ENCODE assay signal across 17 cellular contexts in genomic region chr5:142871056-142871879, GRCh38.
DNase-seq lines count a peak whose midpoint lies in the region; ATAC-seq, FAIRE-seq and TF ChIP-seq lines count a peak whose summit lies in the region.
"Had no signal": no experiment of that assay in that cellular context is flagged by ENCODE, and none has a peak within 500 bp of the region (broad histone marks: within the 10 kb centered on the region; RNA-seq: fewer than 3 reads in every experiment).

No MANE protein-coding gene starts in this region.

- H3F3A ChIP-seq in PC-9 (ENCODE audit: insufficient read depth, low read depth) = peaks cover 31% of the 10 kb centered on the region

- 0 out of 2 replicates have a peak overlapping the region, but pooled peaks have one; percentile 43 for H3K4me2 ChIP-seq in PC-9

- CTCF ChIA-PET in Calu3 (lab: Charles Lee) (interaction anchor here (0.6 to 3.8 kb wide), 20 partner anchors 9 to 158 kb away, joined by 3 to 42 read pairs (median 5); partner anchors contain the start of gene ARHGAP26), PC-9 (lab: Charles Lee) (no interaction called here)
- CTCF ChIA-PET in activated CD4-positive, alpha-beta T cell treated with anti-CD3 and anti-CD28 coated beads, Interleukin-2, amount 10 ng/mL, durations not matched to agents 7 days and 5 days (lab: Charles Lee) = interaction anchor here (0.5 to 2.6 kb wide), 9 partner anchors 9 to 1315 kb away, joined by 3 to 14 read pairs (median 4); no protein-coding TSS in a partner anchor

- H3K27me3 ChIP-seq in PC-9 (ENCODE audit: insufficient read depth, low read depth) = no peaks in the 10 kb centered on the region
- no peaks in the 10 kb centered on the region for H3K27me3 ChIP-seq in pancreas

- no peaks in the 10 kb centered on the region for H3K9me3 Mint-ChIP-seq in Calu3 (ENCODE audit: low read depth, unreplicated experiment)
- no peaks in the 10 kb centered on the region for H3K9me3 Mint-ChIP-seq in activated CD4-positive, alpha-beta T cell treated with anti-CD3 and anti-CD28 coated beads, Interleukin-2, amount 10 ng/mL, durations not matched to agents 7 days and 5 days
- H3K9me3 Mint-ChIP-seq in activated T-helper 2 cell treated with anti-CD3 and anti-CD28 coated beads, Interferon-gamma antibody, Interleukin-2, Interleukin-4, amounts not matched to agents 10 μg/mL and 5 μg/mL and 100 μg/mL, durations not matched to agents 14 hours and 24 hours and 36 hours = no peaks in the 10 kb centered on the region
- H3K9me3 Mint-ChIP-seq: activated naive CD4-positive, alpha-beta T cell treated with anti-CD3 and anti-CD28 coated beads, Interleukin-2, amount 50 U/mL, for 72 hours; central memory CD8-positive, alpha-beta T cell; natural killer cell treated with Interleukin-12 subunit alpha and Interleukin-12 subunit beta and Interleukin-15 and Interleukin-18, amount 100 ng/mL, for 72 hours had no signal

- TF ChIP-seq CTCF in Calu3 (IDR thresholded peaks at IDR 0.05; ENCODE audit: unreplicated experiment) (no peak), PC-9 (conservative IDR thresholded peaks at IDR 0.05) (no peak), pancreas (IDR thresholded peaks at IDR 0.05) (no peak), GM13977 (IDR thresholded peaks at IDR 0.05; ENCODE audit: extremely low read depth, insufficient read depth, missing control alignments) (no peak)

- H3K27ac ChIP-seq in PC-9 (no peak overlapping the region), pancreas (peak overlapping the region; percentile 35 to 81 (median 63))

- WGBS in pancreas, 2 donors = 55 to 65% methylated on average over 11 of the region's 11 CpGs

- H3K9me3 ChIP-seq in PC-9 (ENCODE audit: insufficient read depth, low read depth) (no peaks in the 10 kb centered on the region), pancreas (no peaks in the 10 kb centered on the region)

- DNase-seq in Calu3 (peak; percentile 94), PC-9 (no peak), pancreas (peak; percentile 40 to 85 (median 62)), GM13977 (ENCODE audit: low spot score) (no peak), SW 1271 (lab: John Stamatoyannopoulos, UW) (no peak)
- DNase-seq in activated CD4-positive, alpha-beta T cell treated with anti-CD3 and anti-CD28 coated beads, Interleukin-2, amount 10 ng/mL, durations not matched to agents 7 days and 5 days = no peak
- no peak for DNase-seq in activated T-helper 2 cell treated with anti-CD3 and anti-CD28 coated beads, Interferon-gamma antibody, Interleukin-2, Interleukin-4, amounts not matched to agents 10 μg/mL and 5 μg/mL and 100 μg/mL, durations not matched to agents 14 hours and 24 hours and 36 hours (ENCODE audit: low spot score)
- DNase-seq: COR-L47; kidney glomerular epithelial cell; retina; stimulated activated CD4-positive, alpha-beta T cell treated with anti-CD3 and anti-CD28 coated beads, Interleukin-1b, Interleukin-23, amount 100 ng/mL, for 48 hours had no signal

- H3K27ac Mint-ChIP-seq in Calu3 (ENCODE audit: unreplicated experiment) = peak overlapping the region; percentile 98
- H3K27ac Mint-ChIP-seq in activated CD4-positive, alpha-beta T cell treated with anti-CD3 and anti-CD28 coated beads, Interleukin-2, amount 10 ng/mL, durations not matched to agents 7 days and 5 days = no peak overlapping the region
- H3K27ac Mint-ChIP-seq in activated T-helper 2 cell treated with anti-CD3 and anti-CD28 coated beads, Interferon-gamma antibody, Interleukin-2, Interleukin-4, amounts not matched to agents 10 μg/mL and 5 μg/mL and 100 μg/mL, durations not matched to agents 14 hours and 24 hours and 36 hours = no peak overlapping the region

- H3K4me1 Mint-ChIP-seq in Calu3 (ENCODE audit: low read depth, unreplicated experiment) = peaks cover 93% of the 10 kb centered on the region
- H3K4me1 Mint-ChIP-seq in activated CD4-positive, alpha-beta T cell treated with anti-CD3 and anti-CD28 coated beads, Interleukin-2, amount 10 ng/mL, durations not matched to agents 7 days and 5 days = peaks cover 10% of the 10 kb centered on the region
- H3K4me1 Mint-ChIP-seq in activated T-helper 2 cell treated with anti-CD3 and anti-CD28 coated beads, Interferon-gamma antibody, Interleukin-2, Interleukin-4, amounts not matched to agents 10 μg/mL and 5 μg/mL and 100 μg/mL, durations not matched to agents 14 hours and 24 hours and 36 hours (ENCODE audit: low read depth) = peaks cover 19% of the 10 kb centered on the region

- H3K4me3 ChIP-seq in PC-9 (no peak overlapping the region), pancreas (no peak overlapping the region)

- in situ Hi-C loops in GM13977 (cut with MboI; ENCODE audit: low pct_unique_long_range_greater_than_20kb, low sequenced_read_pairs, unreplicated experiment) = loop anchor here (25.0 kb wide), 1 partner anchor 134 kb away; no protein-coding TSS in a partner anchor

- H2AFZ ChIP-seq in PC-9 = no peak overlapping the region

- H3K79me2 ChIP-seq in PC-9 (ENCODE audit: low read depth) = peaks cover 19% of the 10 kb centered on the region

- BruUV-seq in Calu3 (replicated peaks; lab: Mats Ljungman, UMichigan) = TSS peak; percentile 75
- no TSS peak for BruUV-seq in PC-9 (replicated peaks; lab: Mats Ljungman, UMichigan)

- FAIRE-seq in pancreas (lab: Jason Lieb, UNC) = no peak
- FAIRE-seq: endothelial cell of umbilical vein, GM18507 had no signal

- H3K36me3 Mint-ChIP-seq in Calu3 (ENCODE audit: insufficient read depth, unreplicated experiment) = peaks cover 46% of the 10 kb centered on the region
- H3K36me3 Mint-ChIP-seq in activated CD4-positive, alpha-beta T cell treated with anti-CD3 and anti-CD28 coated beads, Interleukin-2, amount 10 ng/mL, durations not matched to agents 7 days and 5 days (ENCODE audit: low read depth) = no peaks in the 10 kb centered on the region
- no peaks in the 10 kb centered on the region for H3K36me3 Mint-ChIP-seq in activated T-helper 2 cell treated with anti-CD3 and anti-CD28 coated beads, Interferon-gamma antibody, Interleukin-2, Interleukin-4, amounts not matched to agents 10 μg/mL and 5 μg/mL and 100 μg/mL, durations not matched to agents 14 hours and 24 hours and 36 hours (ENCODE audit: low read depth)
- H3K36me3 Mint-ChIP-seq: activated naive CD4-positive, alpha-beta T cell treated with anti-CD3 and anti-CD28 coated beads, Interleukin-2, amount 50 U/mL, for 72 hours; natural killer cell treated with Interleukin-12 subunit alpha and Interleukin-12 subunit beta and Interleukin-15 and Interleukin-18, amount 100 ng/mL, for 72 hours had no signal

- intact Hi-C loops in Calu3 (cut with micrococcal nuclease; ENCODE audit: unreplicated experiment) = loop anchor here (2.0 kb wide), 1 partner anchor 44 kb away; no protein-coding TSS in a partner anchor
- intact Hi-C loops in PC-9 (cut with micrococcal nuclease; ENCODE audit: unreplicated experiment) = loop anchor here (10.0 kb wide), 1 partner anchor 126 kb away; no protein-coding TSS in a partner anchor
- intact Hi-C loops in pancreas (cut with DNase I) = loop anchor here in 1 of 3 donors (10.0 kb wide), 1 partner anchor 116 kb away; no protein-coding TSS in a partner anchor
- intact Hi-C loops in activated T-helper 2 cell treated with anti-CD3 and anti-CD28 coated beads, Interferon-gamma antibody, Interleukin-2, Interleukin-4, amounts not matched to agents 10 μg/mL and 5 μg/mL and 100 μg/mL, durations not matched to agents 14 hours and 24 hours and 36 hours (cut with micrococcal nuclease) = no loop called here

- H3K4me1 ChIP-seq in PC-9 (replicated peaks; ENCODE audit: insufficient read depth) (peaks cover 60% of the 10 kb centered on the region), pancreas (peaks cover 34 to 77% (median 71%) of the 10 kb centered on the region in 3 donors)

- POLR2A ChIA-PET in PC-9 (lab: Charles Lee; ENCODE audit: unreplicated experiment) = interaction anchor here (0.5 to 0.6 kb wide), 2 partner anchors 88 to 95 kb away, joined by 4 to 7 read pairs; no protein-coding TSS in a partner anchor
- POLR2A ChIA-PET in activated CD4-positive, alpha-beta T cell treated with anti-CD3 and anti-CD28 coated beads, Interleukin-2, amount 10 ng/mL, durations not matched to agents 7 days and 5 days (lab: Charles Lee) = interaction anchor here (0.6 kb wide), 1 partner anchor 147 kb away, joined by 4 read pairs; no protein-coding TSS in a partner anchor

- H3K4me3 Mint-ChIP-seq in Calu3 (ENCODE audit: low read depth, unreplicated experiment) = peak overlapping the region; percentile 52
- H3K4me3 Mint-ChIP-seq in activated CD4-positive, alpha-beta T cell treated with anti-CD3 and anti-CD28 coated beads, Interleukin-2, amount 10 ng/mL, durations not matched to agents 7 days and 5 days = no peak overlapping the region
- no peak overlapping the region for H3K4me3 Mint-ChIP-seq in activated T-helper 2 cell treated with anti-CD3 and anti-CD28 coated beads, Interferon-gamma antibody, Interleukin-2, Interleukin-4, amounts not matched to agents 10 μg/mL and 5 μg/mL and 100 μg/mL, durations not matched to agents 14 hours and 24 hours and 36 hours (ENCODE audit: low read depth)
- H3K4me3 Mint-ChIP-seq: central memory CD8-positive, alpha-beta T cell; natural killer cell treated with Interleukin-12 subunit alpha and Interleukin-12 subunit beta and Interleukin-15 and Interleukin-18, amount 100 ng/mL, for 72 hours had no signal

- ATAC-seq in esophagus mucosa = peak; percentile 58
- peak; percentile 19 to 64 (median 56) for ATAC-seq in pancreas
- ATAC-seq: activated naive CD4-positive, alpha-beta T cell treated with anti-CD3 and anti-CD28 coated beads, Interleukin-2, amount 50 U/mL, for 72 hours; natural killer cell treated with Interleukin-12 subunit alpha and Interleukin-12 subunit beta and Interleukin-15 and Interleukin-18, amount 100 ng/mL, for 72 hours had no signal

- H4K20me1 ChIP-seq in PC-9 (ENCODE audit: insufficient read depth) = no peaks in the 10 kb centered on the region

- H3K36me3 ChIP-seq in PC-9 (ENCODE audit: low read depth) = no peaks in the 10 kb centered on the region
- H3K36me3 ChIP-seq in pancreas = no peaks in the 10 kb centered on the region

- no peaks in the 10 kb centered on the region for H3K9me2 ChIP-seq in PC-9 (ENCODE audit: insufficient read depth)

- no peaks in the 10 kb centered on the region for H3K27me3 Mint-ChIP-seq in Calu3 (ENCODE audit: unreplicated experiment)
- no peaks in the 10 kb centered on the region for H3K27me3 Mint-ChIP-seq in activated CD4-positive, alpha-beta T cell treated with anti-CD3 and anti-CD28 coated beads, Interleukin-2, amount 10 ng/mL, durations not matched to agents 7 days and 5 days
- no peaks in the 10 kb centered on the region for H3K27me3 Mint-ChIP-seq in activated T-helper 2 cell treated with anti-CD3 and anti-CD28 coated beads, Interferon-gamma antibody, Interleukin-2, Interleukin-4, amounts not matched to agents 10 μg/mL and 5 μg/mL and 100 μg/mL, durations not matched to agents 14 hours and 24 hours and 36 hours (ENCODE audit: low read depth)
- H3K27me3 Mint-ChIP-seq: central memory CD8-positive, alpha-beta T cell; natural killer cell treated with Interleukin-12 subunit alpha and Interleukin-12 subunit beta and Interleukin-15 and Interleukin-18, amount 100 ng/mL, for 72 hours had no signal

Comparison
In these comparisons a context has a peak if more than half of its experiments do, and no peak if none do; other contexts are left out.
1. DNase-seq: peak in Calu3 (single experiment) and pancreas (6 of 6); none in PC-9 (0 of 2), activated CD4-positive, alpha-beta T cell treated with anti-CD3 and anti-CD28 coated beads, Interleukin-2, amount 10 ng/mL, durations not matched to agents 7 days and 5 days (single experiment), activated T-helper 2 cell treated with anti-CD3 and anti-CD28 coated beads, Interferon-gamma antibody, Interleukin-2, Interleukin-4, amounts not matched to agents 10 μg/mL and 5 μg/mL and 100 μg/mL, durations not matched to agents 14 hours and 24 hours and 36 hours (single experiment), GM13977 (single experiment) and SW 1271 (0 of 2).